ENCODE assay signal across 1 cellular context in genomic region chr7:75878769-75879596, GRCh38.
TF ChIP-seq lines count a peak whose summit lies in the region.

TSS of gene RHBDD2 (plus strand) at chr7:75879034. CDS start at chr7:75879083, 49 bp downstream.

TF ChIP-seq in K562, 482 proteins besides CTCF, POLR2A, EP300 and RAD21 (continued from another document and continues in another):
- TF ChIP-seq SOX6 (IDR thresholded peaks at IDR 0.05) (0 out of 2 replicates have a peak, but pooled peaks have one; percentile 17), TAL1 (IDR thresholded peaks at IDR 0.05) (no peak), RERE (CRISPR knock-in tag; IDR thresholded peaks at IDR 0.05; ENCODE audit: borderline replicate concordance) (no peak), ELF4 (CRISPR knock-in tag; IDR thresholded peaks at IDR 0.05) (0 out of 2 replicates have a peak, but pooled peaks have one; percentile 2), SMAD3 (CRISPR knock-in tag; conservative IDR thresholded peaks at IDR 0.05) (no peak), TRIM24 (IDR thresholded peaks at IDR 0.05) (0 out of 4 replicates have a peak, but pooled peaks of 1 of the 2 experiments have one; percentile 6), ZNF583 (CRISPR knock-in tag; IDR thresholded peaks at IDR 0.05) (0 out of 2 replicates have a peak, but pooled peaks have one; percentile 11), SMARCA5 (IDR thresholded peaks at IDR 0.05) (0 out of 2 replicates have a peak, but pooled peaks have one; percentile 58), ZC3H11A (IDR thresholded peaks at IDR 0.05; ENCODE audit: low read depth, low read length) (no peak), NR4A1 (CRISPR knock-in tag; IDR thresholded peaks at IDR 0.05) (0 out of 2 replicates have a peak, but pooled peaks have one; percentile 58), NR4A1 (tag; IDR thresholded peaks at IDR 0.05) (0 out of 2 replicates have a peak, but pooled peaks have one; percentile 14), ZBTB9 (CRISPR knock-in tag; IDR thresholded peaks at IDR 0.05) (peak; percentile 83; the same call in 1 of the 2 replicates), ZNF764 (CRISPR knock-in tag; IDR thresholded peaks at IDR 0.05; ENCODE audit: low read depth) (no peak), ZHX1 (conservative IDR thresholded peaks at IDR 0.05; ENCODE audit: low read length) (0 out of 2 replicates have a peak, but pooled peaks have one; percentile 82), SFPQ (IDR thresholded peaks at IDR 0.05; ENCODE audit: low read depth, low read length) (no peak), CBX3 (IDR thresholded peaks at IDR 0.05; ENCODE audit: borderline replicate concordance in 1 of 2, low read length in 2 of 2) (no peak; a peak in 1 of 3 replicates), ATF7 (IDR thresholded peaks at IDR 0.05) (peak; percentile 69), DPF2 (IDR thresholded peaks at IDR 0.05) (no peak), ZBTB7A (IDR thresholded peaks at IDR 0.05; ENCODE audit: borderline replicate concordance, control insufficient read depth, low read depth, low read length) (peak; percentile 58; the same call in 1 of the 2 replicates), ZNF57 (CRISPR knock-in tag; IDR thresholded peaks at IDR 0.05) (0 out of 2 replicates have a peak, but pooled peaks have one; percentile 6), YY1 (IDR thresholded peaks at IDR 0.05; ENCODE audit: borderline replicate concordance in 1 of 3, control insufficient read depth in 1 of 3, extremely low read depth in 1 of 3, insufficient read depth in 3 of 3, insufficient read length in 1 of 3, insufficient replicate concordance in 2 of 3, low read depth in 1 of 3, low read length in 2 of 3) (peak; percentile 83 to 98 (median 95)), SIN3A (IDR thresholded peaks at IDR 0.05; ENCODE audit: borderline replicate concordance in 2 of 2, control insufficient read depth in 1 of 2, low read depth in 2 of 2, low read length in 2 of 2) (peak; percentile 89 to 90; a peak in 3 of 4 replicates), TRIM25 (IDR thresholded peaks at IDR 0.05; ENCODE audit: borderline replicate concordance) (no peak), ATF1 (CRISPR knock-in tag; IDR thresholded peaks at IDR 0.05) (no peak; the same call in 1 of the 2 replicates), ATF1 (tag; IDR thresholded peaks at IDR 0.05) (peak; percentile 17; the same call in 1 of the 2 replicates), ZNF224 (CRISPR knock-in tag; IDR thresholded peaks at IDR 0.05) (no peak), THAP12 (CRISPR knock-in tag; IDR thresholded peaks at IDR 0.05) (peak; percentile 91), CCNT2 (IDR thresholded peaks at IDR 0.05; ENCODE audit: borderline replicate concordance, extremely low read depth, insufficient read length, low read depth, low read length) (peak; percentile 90), SRSF1 (IDR thresholded peaks at IDR 0.05; ENCODE audit: low read depth, low read length) (no peak), ZBTB5 (IDR thresholded peaks at IDR 0.05) (no peak), E2F1 (CRISPR knock-in tag; IDR thresholded peaks at IDR 0.05) (peak; percentile 73; the same call in 1 of the 2 replicates), MEF2D (tag; conservative IDR thresholded peaks at IDR 0.05; ENCODE audit: low read depth) (no peak), HNRNPK (IDR thresholded peaks at IDR 0.05; ENCODE audit: low read depth, low read length, poor library complexity, severe bottlenecking) (peak; percentile 77), NCOA4 (IDR thresholded peaks at IDR 0.05; ENCODE audit: partially characterized antibody) (no peak), ZNF184 (CRISPR knock-in tag; IDR thresholded peaks at IDR 0.05) (no peak), CSDE1 (IDR thresholded peaks at IDR 0.05) (no peak; a peak in 1 of 4 replicates), FOXJ3 (CRISPR knock-in tag; IDR thresholded peaks at IDR 0.05) (no peak), CEBPB (tag; IDR thresholded peaks at IDR 0.05) (no peak), ZBTB1 (CRISPR knock-in tag; IDR thresholded peaks at IDR 0.05; ENCODE audit: borderline replicate concordance, low read depth) (peak; percentile 72; the same call in 1 of the 2 replicates), JUNB (CRISPR knock-in tag; conservative IDR thresholded peaks at IDR 0.05) (peak; percentile 42; the same call in 1 of the 2 replicates)
